Comparison of ENCODE assay signal across 8 cellular contexts in the genomic region with DNA sequence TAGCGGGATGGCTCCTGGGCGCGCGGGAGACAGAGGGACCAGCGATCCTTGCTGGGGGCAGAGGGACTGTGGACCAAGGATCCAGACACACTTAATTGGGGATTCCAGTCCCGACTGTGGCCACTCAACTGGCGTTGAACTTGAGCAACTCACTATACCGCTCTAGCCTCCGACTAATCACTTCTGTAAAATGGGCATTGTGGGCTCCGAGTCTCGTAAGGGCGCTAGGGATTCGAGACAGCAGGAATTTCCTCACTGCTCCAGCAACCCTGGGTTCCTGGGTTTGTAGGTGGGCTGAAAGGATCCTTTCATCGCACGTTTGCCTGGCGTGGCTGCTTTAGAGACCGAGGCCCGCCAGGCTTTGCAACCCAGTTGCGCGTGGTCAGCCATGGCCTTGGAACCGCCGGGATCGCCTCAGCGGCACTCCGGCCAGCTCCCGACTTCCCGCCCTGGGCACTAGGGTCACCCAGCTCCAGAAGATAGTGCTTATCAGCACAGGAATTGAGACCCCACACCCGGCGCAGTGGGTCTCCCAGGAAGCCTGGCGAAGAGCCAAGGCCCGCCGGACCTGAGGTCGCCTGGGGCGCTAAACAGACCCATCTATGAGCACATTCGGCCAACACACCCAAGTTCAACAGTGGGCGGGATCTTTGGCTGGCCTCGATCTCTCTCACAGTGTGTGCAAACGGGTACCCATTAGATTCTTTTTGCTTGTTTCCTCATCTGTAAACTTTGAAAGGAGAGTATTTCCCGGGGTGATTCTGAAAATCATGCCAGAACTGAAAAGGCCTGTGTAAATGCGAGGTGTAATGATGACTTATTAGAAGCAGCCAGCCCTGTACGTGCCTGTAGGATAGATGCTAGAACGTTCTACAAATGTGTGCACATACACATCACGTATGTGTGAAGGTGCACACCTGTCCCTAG. TPM values are rescaled to one million over a fixed set of nuclear protein-coding genes. Genes with fewer than 3 reads are reported as not detected.
DNase-seq lines count a peak whose midpoint lies in the region; ATAC-seq and TF ChIP-seq lines count a peak whose summit lies in the region.

No MANE protein-coding gene starts in this region.

- DNase-seq in H7: peak; percentile 65
- DNase-seq in RPMI7951 (ENCODE audit: low read depth): peak; percentile 11
- DNase-seq in foreskin fibroblast: no peak
- DNase-seq in retina: peak; percentile 65
- no peak for DNase-seq in HEK293T (ENCODE audit: extremely low spot score)
- DNase-seq in ACHN: no peak

- no peaks in the 10 kb centered on the region for H3K36me3 ChIP-seq in H7 (replicated peaks; ENCODE audit: control insufficient read depth, insufficient read depth, low read length)

- POLR2A ChIA-PET in HEK293T (lab: Yijun Ruan, JAX): interaction anchor here (0.9 to 1.5 kb wide), 11 partner anchors 10 to 452 kb away, joined by 3 to 7 read pairs (median 4); a partner anchor contains a TSS

- ATAC-seq in HG03520 (IDR thresholded peaks at IDR 0.05; ENCODE audit: unreplicated experiment) (no peak), GM21529 (IDR thresholded peaks at IDR 0.05; ENCODE audit: unreplicated experiment) (no peak)

- in situ Hi-C loops in ACHN (cut with HindIII; ENCODE audit: low pct_ligation_motif_present, low pct_unique_long_range_greater_than_20kb, low sequenced_read_pairs): no loop called here

- peaks cover 61% of the 10 kb centered on the region for H3K27me3 ChIP-seq in H7 (ENCODE audit: control insufficient read depth, insufficient read depth, low read length)

- CTCF ChIA-PET in HEK293T (lab: Yijun Ruan, JAX): interaction anchor here (0.6 to 1.8 kb wide), 12 partner anchors 8 to 520 kb away, joined by 3 to 12 read pairs (median 4); a partner anchor contains a TSS

- H3K4me3 ChIP-seq in H7 (ENCODE audit: insufficient read depth, low read depth, low read length) (peak overlapping the region; percentile 38; the same call in 1 of the 2 replicates), foreskin fibroblast (ENCODE audit: low read depth in 1 of 2, low read length in 2 of 2) (peak overlapping the region; percentile 18 to 52)

- no peak for TF ChIP-seq CTCF in foreskin fibroblast (IDR thresholded peaks at IDR 0.05; ENCODE audit: low read depth, low read length)

TF ChIP-seq in HEK293T, 16 proteins besides CTCF, POLR2A, EP300 and RAD21:
- TF ChIP-seq NFRKB (IDR thresholded peaks at IDR 0.05): no peak
- TF ChIP-seq LEF1 (IDR thresholded peaks at IDR 0.05; ENCODE audit: borderline replicate concordance): no peak
- no peak for TF ChIP-seq FOXM1 (IDR thresholded peaks at IDR 0.05; ENCODE audit: borderline replicate concordance)

RNA-seq across cellular contexts. Expression of a gene that starts 9.9 kb away (rescaled TPM):
- total RNA-seq in H7 (2014; rRNA removed; shearing (Covaris generic)): 1.6 and 2.2 TPM in 2 replicates
- total RNA-seq in RPMI7951 (2014; rRNA removed; shearing (Covaris generic)): under 0.01 and 0.36 TPM in 2 replicates

RNA-seq across cellular contexts. Expression of a gene that starts 10.0 kb away (rescaled TPM):
- total RNA-seq in H7 (2014; rRNA removed; shearing (Covaris generic)): 3.9 and 5.5 TPM in 2 replicates
- under 0.01 TPM in 1 of 2 replicates, not detected in the other for total RNA-seq in RPMI7951 (2014; rRNA removed; shearing (Covaris generic))

Comparison
In these comparisons a context has a peak if more than half of its experiments do, and no peak if none do; other contexts are left out.
1. DNase-seq: peak in H7 (single experiment), RPMI7951 (single experiment) and retina (single experiment); none in foreskin fibroblast (0 of 2), HEK293T (single experiment) and ACHN (single experiment).